25 cellular contexts compared by ENCODE assay signal in genomic region chr17:66749217-66749832, GRCh38.
A peak's percentile ranks its signal among the peaks of the same experiment; 100 is the strongest.
DNase-seq lines count a peak whose midpoint lies in the region; ATAC-seq and TF ChIP-seq lines count a peak whose summit lies in the region.
"Had no signal": no experiment of that assay in that cellular context is flagged by ENCODE, and none has a peak within 500 bp of the region (broad histone marks: within the 10 kb centered on the region; RNA-seq: fewer than 3 reads in every experiment).

No MANE protein-coding gene starts in this region.

- no peak for DNase-seq in activated T-cell treated with anti-CD3 and anti-CD28 coated beads, Interleukin-2, amount 50 U/mL, for 72 hours
- DNase-seq in activated T-cell treated with anti-CD3 and anti-CD28 coated beads, Interleukin-2, amount 50 U/mL, for 4 hours: no peak
- DNase-seq in Calu3 (no peak), mesenteric fat pad (ENCODE audit: low spot score) (peak; percentile 74)
- DNase-seq in stimulated activated CD4-positive, alpha-beta T cell treated with anti-CD3 and anti-CD28 coated beads, Interleukin-1b, Interleukin-23, amount 100 ng/mL, for 48 hours: no peak
- DNase-seq in stimulated activated CD4-positive, alpha-beta T cell treated with anti-CD3 and anti-CD28 coated beads, Interleukin-15, amount 100 ng/mL, for 24 hours: no peak
- DNase-seq: AML-193; CD8-positive, alpha-beta memory T cell; DMS79 treated with DMSO at 0.1 percent for 48 hours; GF-D8; HCEC 1CT; NCI-H1048; NCI-H1417; NCI-H1694; NCI-H2029 treated with DMSO at 0.1 percent for 48 hours; NCI-H446 treated with DMSO at 0.1 percent for 48 hours; NCI-H526; NCI-H82; NK-92 treated with Interleukin-12 subunit alpha and Interleukin-12 subunit beta, amount 100 ng/mL, for 24 hours; PC-3 had no signal

- H3K4me1 Mint-ChIP-seq in activated T-cell treated with anti-CD3 and anti-CD28 coated beads, Interleukin-2, amount 50 U/mL, for 72 hours (ENCODE audit: low read depth): no peaks in the 10 kb centered on the region
- H3K4me1 Mint-ChIP-seq in activated T-cell treated with anti-CD3 and anti-CD28 coated beads, Interleukin-2, amount 50 U/mL, for 4 hours (ENCODE audit: low read depth): no peaks in the 10 kb centered on the region
- no peaks in the 10 kb centered on the region for H3K4me1 Mint-ChIP-seq in Calu3 (ENCODE audit: low read depth, unreplicated experiment)
- H3K4me1 Mint-ChIP-seq: CD8-positive, alpha-beta memory T cell had no signal

- no TSS peak for BruUV-seq in Calu3 (replicated peaks; lab: Mats Ljungman, UMichigan)

- no peak overlapping the region for H3K4me3 ChIP-seq in gastroesophageal sphincter
- H3K4me3 ChIP-seq: SJSA1 had no signal

- H3K27me3 ChIP-seq in gastroesophageal sphincter: no peaks in the 10 kb centered on the region
- H3K27me3 ChIP-seq: SJSA1 had no signal

- TF ChIP-seq CTCF in Calu3 (IDR thresholded peaks at IDR 0.05; ENCODE audit: unreplicated experiment) (no peak), gastroesophageal sphincter (IDR thresholded peaks at IDR 0.05) (no peak)

- H3K4me3 Mint-ChIP-seq in activated T-cell treated with anti-CD3 and anti-CD28 coated beads, Interleukin-2, amount 50 U/mL, for 72 hours: no peak overlapping the region
- H3K4me3 Mint-ChIP-seq in activated T-cell treated with anti-CD3 and anti-CD28 coated beads, Interleukin-2, amount 50 U/mL, for 4 hours: no peak overlapping the region
- H3K4me3 Mint-ChIP-seq in Calu3 (ENCODE audit: low read depth, unreplicated experiment): peak overlapping the region; percentile 40
- H3K4me3 Mint-ChIP-seq: CD8-positive, alpha-beta memory T cell had no signal

- peaks cover 2 to 18% of the 10 kb centered on the region in 2 donors for H3K36me3 Mint-ChIP-seq in activated T-cell treated with anti-CD3 and anti-CD28 coated beads, Interleukin-2, amount 50 U/mL, for 72 hours (ENCODE audit: insufficient read depth in 2 of 2)
- H3K36me3 Mint-ChIP-seq in activated T-cell treated with anti-CD3 and anti-CD28 coated beads, Interleukin-2, amount 50 U/mL, for 4 hours (ENCODE audit: insufficient read depth): peaks cover 21% of the 10 kb centered on the region
- H3K36me3 Mint-ChIP-seq in Calu3 (ENCODE audit: insufficient read depth, unreplicated experiment): peaks cover 9% of the 10 kb centered on the region

- no peak for TF ChIP-seq EP300 in gastroesophageal sphincter (IDR thresholded peaks at IDR 0.05)

- no peaks in the 10 kb centered on the region for H3K9me3 Mint-ChIP-seq in activated T-cell treated with anti-CD3 and anti-CD28 coated beads, Interleukin-2, amount 50 U/mL, for 72 hours
- H3K9me3 Mint-ChIP-seq in activated T-cell treated with anti-CD3 and anti-CD28 coated beads, Interleukin-2, amount 50 U/mL, for 4 hours: no peaks in the 10 kb centered on the region
- H3K9me3 Mint-ChIP-seq in Calu3 (ENCODE audit: low read depth, unreplicated experiment): no peaks in the 10 kb centered on the region
- H3K9me3 Mint-ChIP-seq: CD8-positive, alpha-beta memory T cell had no signal

- no peaks in the 10 kb centered on the region for H3K4me1 ChIP-seq in gastroesophageal sphincter

- 88 to 100% methylated on average over 1 of the region's 7 CpGs for WGBS in gastroesophageal sphincter (ENCODE audit: low coverage in 1 of 2), 2 donors

- CTCF ChIA-PET in Calu3 (lab: Charles Lee): no interaction called here

- H3K27me3 Mint-ChIP-seq in activated T-cell treated with anti-CD3 and anti-CD28 coated beads, Interleukin-2, amount 50 U/mL, for 72 hours (ENCODE audit: low read depth): no peaks in the 10 kb centered on the region
- no peaks in the 10 kb centered on the region for H3K27me3 Mint-ChIP-seq in activated T-cell treated with anti-CD3 and anti-CD28 coated beads, Interleukin-2, amount 50 U/mL, for 4 hours (ENCODE audit: low read depth)
- H3K27me3 Mint-ChIP-seq in Calu3 (ENCODE audit: unreplicated experiment): no peaks in the 10 kb centered on the region

- H3K36me3 ChIP-seq in gastroesophageal sphincter: peaks cover 0 to 58% of the 10 kb centered on the region in 2 donors

- H3K27ac Mint-ChIP-seq in activated T-cell treated with anti-CD3 and anti-CD28 coated beads, Interleukin-2, amount 50 U/mL, for 72 hours: peak overlapping the region; percentile 61
- H3K27ac Mint-ChIP-seq in Calu3 (ENCODE audit: unreplicated experiment): no peak overlapping the region

- no peak for ATAC-seq in activated T-cell treated with anti-CD3 and anti-CD28 coated beads, Interleukin-2, amount 50 U/mL, for 72 hours (replicated peaks in 1 of 2)
- ATAC-seq in activated T-cell treated with anti-CD3 and anti-CD28 coated beads, Interleukin-2, amount 50 U/mL, for 4 hours: no peak
- no peak for ATAC-seq in gastroesophageal sphincter
- ATAC-seq: PC-3, Right ventricle myocardium inferior had no signal

- intact Hi-C loops in Calu3 (cut with micrococcal nuclease; ENCODE audit: unreplicated experiment): no loop called here

- TF ChIP-seq POLR2A in gastroesophageal sphincter (IDR thresholded peaks at IDR 0.05): no peak

- H3K9me3 ChIP-seq in gastroesophageal sphincter: no peaks in the 10 kb centered on the region
- H3K9me3 ChIP-seq: SJSA1 had no signal

- no peak overlapping the region for H3K27ac ChIP-seq in gastroesophageal sphincter
- H3K27ac ChIP-seq: C4-2B, HL-60, SJSA1 had no signal
